18 cellular contexts compared by ENCODE assay signal in the genomic region with DNA sequence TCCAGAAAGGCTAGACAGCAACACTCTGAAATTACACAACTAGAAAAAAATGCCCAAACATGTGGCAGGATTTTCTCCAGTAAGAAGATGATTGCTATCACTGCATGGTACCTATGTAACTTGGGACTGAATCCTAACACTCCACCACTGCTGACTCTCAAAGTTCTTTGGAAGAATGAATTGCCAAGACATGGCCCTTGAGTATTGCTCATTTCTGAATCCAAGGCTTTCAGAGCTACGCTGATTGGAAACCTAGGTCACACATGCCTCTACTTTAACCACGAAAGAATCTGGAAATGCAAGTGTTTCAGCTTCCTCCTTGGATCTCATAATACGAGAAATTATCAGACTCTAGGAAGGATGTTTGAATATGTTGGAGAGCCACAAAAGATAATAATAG.
"Had no signal": no experiment of that assay in that cellular context is flagged by ENCODE, and none has a peak within 500 bp of the region (broad histone marks: within the 10 kb centered on the region; RNA-seq: fewer than 3 reads in every experiment).

No MANE protein-coding gene starts in this region.

- H3K4me3 ChIP-seq: coronary artery, lower lobe of right lung, upper lobe of left lung had no signal

- ATAC-seq: activated naive CD4-positive, alpha-beta T cell treated with anti-CD3 and anti-CD28 coated beads, Interleukin-2, amount 50 U/mL, for 72 hours; activated T-helper 17 cell treated with anti-CD3 and anti-CD28 coated beads, Interleukin-2, amount 50 U/mL, for 72 hours; lower lobe of right lung; naive thymus-derived CD4-positive, alpha-beta T cell; SK-N-SH treated with all-trans-retinoic acid at 6 μM for 48 hours; WTC11 had no signal

- H3K9me3 ChIP-seq: lower lobe of right lung, upper lobe of left lung had no signal

- H3K36me3 ChIP-seq: lower lobe of right lung, upper lobe of left lung had no signal

- H3K27ac ChIP-seq: upper lobe of left lung had no signal

- DNase-seq: activated CD8-positive, alpha-beta memory T cell treated with anti-CD3 and anti-CD28 coated beads for 24 hours; activated CD8-positive, alpha-beta memory T cell treated with anti-CD3 and anti-CD28 coated beads, Interleukin-2, amount 50 U/mL, for 4 hours; activated T-cell treated with anti-CD3 and anti-CD28 coated beads, Interleukin-2, amount 50 U/mL, for 24 hours; cerebellar nuclear complex; hippocampal formation; lower lobe of right lung; naive thymus-derived CD4-positive, alpha-beta T cell; occipital lobe; stimulated activated CD4-positive, alpha-beta T cell treated with anti-CD3 and anti-CD28 coated beads, Interleukin-2, amount 100 ng/mL, for 48 hours; stimulated activated CD8-positive, alpha-beta memory T cell treated with anti-CD3 and anti-CD28 coated beads, Interleukin-4, amount 100 ng/mL, for 48 hours; stimulated activated naive CD4-positive, alpha-beta T cell; T-helper 1 cell; upper lobe of left lung had no signal

- H3K4me1 ChIP-seq: lower lobe of right lung, upper lobe of left lung had no signal

- H3K27me3 ChIP-seq: upper lobe of left lung had no signal
